In genomic region chr2:111945444-111946293, GRCh38 we compare ENCODE assay signal across 12 cellular contexts. TPM values are rescaled to one million over a fixed set of nuclear protein-coding genes. Genes with fewer than 3 reads are reported as not detected.
DNase-seq lines count a peak whose midpoint lies in the region; ATAC-seq and TF ChIP-seq lines count a peak whose summit lies in the region.
"Had no signal": no experiment of that assay in that cellular context is flagged by ENCODE, and none has a peak within 500 bp of the region (broad histone marks: within the 10 kb centered on the region; RNA-seq: fewer than 3 reads in every experiment).

No MANE protein-coding gene starts in this region.

- no peaks in the 10 kb centered on the region for H3K27me3 Mint-ChIP-seq in progenitor cell of endocrine pancreas
- peaks cover 19% of the 10 kb centered on the region for H3K27me3 Mint-ChIP-seq in T-helper 17 cell

- intact Hi-C loops in heart left ventricle (cut with DNase I) = loop anchor here in 1 of 10 donors (5.0 kb wide), 1 partner anchor 38 kb away; no protein-coding TSS in a partner anchor
- intact Hi-C loops in cardiac septum (cut with DNase I) = loop anchor here (5.0 kb wide), 1 partner anchor 48 kb away; the partner anchor contains the start of gene MERTK
- intact Hi-C loops in vagina (cut with DNase I) = no loop called here

- TF ChIP-seq POLR2A in heart left ventricle (IDR thresholded peaks at IDR 0.05) (no peak), vagina (IDR thresholded peaks at IDR 0.05) (no peak)

- H3K27ac Mint-ChIP-seq in progenitor cell of endocrine pancreas (peak overlapping the region; percentile 91), T-helper 17 cell (no peak overlapping the region)

- H3K4me3 Mint-ChIP-seq in progenitor cell of endocrine pancreas (ENCODE audit: low read depth) (no peak overlapping the region), T-helper 17 cell (no peak overlapping the region)

- 63 to 89% (median 79%) methylated on average over 2 of the region's 2 CpGs for WGBS in heart left ventricle, 4 donors

- TF ChIP-seq CTCF in heart left ventricle (IDR thresholded peaks at IDR 0.05) (no peak), right atrium auricular region (IDR thresholded peaks at IDR 0.05) (no peak), progenitor cell of endocrine pancreas (IDR thresholded peaks at IDR 0.05; ENCODE audit: unreplicated experiment) (no peak), vagina (IDR thresholded peaks at IDR 0.05) (no peak), GM13977 (IDR thresholded peaks at IDR 0.05; ENCODE audit: extremely low read depth, insufficient read depth, missing control alignments) (no peak)

- ATAC-seq in heart left ventricle (no peak), T-helper 17 cell (no peak)

- no peaks in the 10 kb centered on the region for H3K9me3 Mint-ChIP-seq in progenitor cell of endocrine pancreas (ENCODE audit: low read depth)

- H3K36me3 ChIP-seq in heart left ventricle (peaks cover 0 to 38% (median 15%) of the 10 kb centered on the region in 9 donors), right atrium auricular region (peaks cover 10% of the 10 kb centered on the region), vagina (no peaks in the 10 kb centered on the region)

- in situ Hi-C loops in GM13977 (cut with MboI; ENCODE audit: low pct_unique_long_range_greater_than_20kb, low sequenced_read_pairs, unreplicated experiment) = no loop called here

- H3K27ac ChIP-seq in heart left ventricle (peak overlapping the region; percentile 2 to 79 (median 55)), right atrium auricular region (peak overlapping the region; percentile 32 to 68), vagina (peak overlapping the region; percentile 64)
- H3K27ac ChIP-seq: KMS-11 had no signal

- H3K27me3 ChIP-seq in heart left ventricle (no peaks in the 10 kb centered on the region), right atrium auricular region (no peaks in the 10 kb centered on the region), vagina (no peaks in the 10 kb centered on the region)

- H3K36me3 Mint-ChIP-seq in progenitor cell of endocrine pancreas (ENCODE audit: insufficient read depth) (peaks cover 21% of the 10 kb centered on the region), T-helper 17 cell (ENCODE audit: low read depth) (no peaks in the 10 kb centered on the region)

- DNase-seq in heart left ventricle (no peak), cardiac septum (ENCODE audit: low spot score) (no peak), right atrium auricular region (ENCODE audit: low spot score) (no peak), progenitor cell of endocrine pancreas (ENCODE audit: low spot score, unreplicated experiment) (no peak), vagina (ENCODE audit: extremely low spot score in 2 of 2) (no peak), GM13977 (ENCODE audit: low spot score) (no peak), T-helper 17 cell (no peak), HUDEP-2 (lab: John Stamatoyannopoulos, UW; ENCODE audit: unreplicated experiment in 76 of 76) (no peak)
- DNase-seq: activated naive CD4-positive, alpha-beta T cell treated with Interleukin-2 at 50 U/mL for 16 hours; cerebellar nuclear complex; NCI-H187 had no signal

- H3K9me3 ChIP-seq in heart left ventricle (no peaks in the 10 kb centered on the region), right atrium auricular region (no peaks in the 10 kb centered on the region), vagina (no peaks in the 10 kb centered on the region), T-helper 17 cell (ENCODE audit: control insufficient read depth, low read length, poor library complexity, severe bottlenecking) (no peaks in the 10 kb centered on the region)

- H3K4me1 Mint-ChIP-seq in progenitor cell of endocrine pancreas (ENCODE audit: low read depth) (peaks cover 30% of the 10 kb centered on the region), T-helper 17 cell (no peaks in the 10 kb centered on the region)

- H3K4me3 ChIP-seq in heart left ventricle = no peak overlapping the region
- no peak overlapping the region for H3K4me3 ChIP-seq in right atrium auricular region
- no peak overlapping the region for H3K4me3 ChIP-seq in vagina

- H3K4me1 ChIP-seq in heart left ventricle (peaks cover 0 to 28% (median 12%) of the 10 kb centered on the region in 12 donors), right atrium auricular region (peaks cover 0 to 24% of the 10 kb centered on the region in 2 donors), vagina (peaks cover 21% of the 10 kb centered on the region)

RNA-seq across cellular contexts. Expression of gene MERTK, which starts 47.3 kb away (rescaled TPM):
- total RNA-seq in heart left ventricle = 10 to 100 TPM in 1 of 9 donors, 1 to 10 TPM in 8; 1.9 to 15.2 (median 4.9) TPM
- 1 to 10 TPM; 2.6 TPM for polyA plus RNA-seq in heart left ventricle
- 5.8 TPM for total RNA-seq in cardiac septum
- total RNA-seq in right atrium auricular region = 10 to 100 TPM in 1 of 2 donors, 1 to 10 TPM in 1; 4.9 to 13.7 TPM
- total RNA-seq in progenitor cell of endocrine pancreas = 20.1 and 20.7 TPM in 2 replicates
- total RNA-seq in vagina = 15.7 TPM
- under 1 TPM; 0.12 to 0.13 TPM for total RNA-seq in T-helper 17 cell
